8 cellular contexts compared by ENCODE assay signal in genomic region chr12:102740157-102741032, GRCh38.
DNase-seq lines count a peak whose midpoint lies in the region; ATAC-seq and TF ChIP-seq lines count a peak whose summit lies in the region.

No MANE protein-coding gene starts in this region.

- H3K27ac ChIP-seq in right cardiac atrium (ENCODE audit: low read length) (no peak overlapping the region), vagina (peak overlapping the region; percentile 59)

- no peaks in the 10 kb centered on the region for H3K36me3 ChIP-seq in vagina

- WGBS in right cardiac atrium = 29% methylated on average over 3 of the region's 3 CpGs

- peak in 1 of 3 experiments; percentile 8 for TF ChIP-seq CTCF in vagina (IDR thresholded peaks at IDR 0.05)

- intact Hi-C loops in left cardiac atrium (cut with DNase I) = no loop called here
- intact Hi-C loops in right cardiac atrium (cut with DNase I) = no loop called here
- intact Hi-C loops in vagina (cut with DNase I) = no loop called here

- peak; percentile 19 for ATAC-seq in left cardiac atrium
- ATAC-seq in right cardiac atrium = no peak
- no peak for ATAC-seq in HG02798 (IDR thresholded peaks at IDR 0.05; ENCODE audit: poor library complexity, unreplicated experiment)
- ATAC-seq in GM19023 (IDR thresholded peaks at IDR 0.05; ENCODE audit: unreplicated experiment) = no peak
- ATAC-seq in GM21367 (IDR thresholded peaks at IDR 0.05; ENCODE audit: unreplicated experiment) = no peak

- no peak for DNase-seq in left cardiac atrium
- DNase-seq in right cardiac atrium = no peak
- DNase-seq in NCI-H524 treated with DMSO at 0.1 percent for 48 hours (lab: John Stamatoyannopoulos, UW) = peak; percentile 69
- peak; percentile 3 for DNase-seq in fibroblast of gingiva (ENCODE audit: low read depth)
- DNase-seq in vagina (ENCODE audit: extremely low spot score in 2 of 2) = no peak

- H3K4me1 ChIP-seq in right cardiac atrium (ENCODE audit: control insufficient read depth, insufficient read depth, low read length) (no peaks in the 10 kb centered on the region), vagina (peaks cover 13% of the 10 kb centered on the region)

- H3K9me3 ChIP-seq in right cardiac atrium (ENCODE audit: control insufficient read depth, low read length) (no peaks in the 10 kb centered on the region), vagina (no peaks in the 10 kb centered on the region)

- no peak for TF ChIP-seq POLR2A in vagina (IDR thresholded peaks at IDR 0.05)

- H3K4me3 ChIP-seq in right cardiac atrium (ENCODE audit: low read length) (no peak overlapping the region), vagina (no peak overlapping the region)

- no peaks in the 10 kb centered on the region for H3K27me3 ChIP-seq in right cardiac atrium (ENCODE audit: control insufficient read depth, insufficient read depth)
- H3K27me3 ChIP-seq in vagina = no peaks in the 10 kb centered on the region

Comparison
In these comparisons a context has a peak if more than half of its experiments do, and no peak if none do; other contexts are left out.
1. ATAC-seq: peak in left cardiac atrium (2 of 2); none in right cardiac atrium (0 of 2), HG02798 (single experiment), GM19023 (single experiment) and GM21367 (single experiment).
2. DNase-seq: peak in NCI-H524 treated with DMSO at 0.1 percent for 48 hours (single experiment) and fibroblast of gingiva (single experiment); none in left cardiac atrium (single experiment), right cardiac atrium (0 of 3) and vagina (0 of 2).